Comparison of ENCODE assay signal across 21 cellular contexts in the genomic region with DNA sequence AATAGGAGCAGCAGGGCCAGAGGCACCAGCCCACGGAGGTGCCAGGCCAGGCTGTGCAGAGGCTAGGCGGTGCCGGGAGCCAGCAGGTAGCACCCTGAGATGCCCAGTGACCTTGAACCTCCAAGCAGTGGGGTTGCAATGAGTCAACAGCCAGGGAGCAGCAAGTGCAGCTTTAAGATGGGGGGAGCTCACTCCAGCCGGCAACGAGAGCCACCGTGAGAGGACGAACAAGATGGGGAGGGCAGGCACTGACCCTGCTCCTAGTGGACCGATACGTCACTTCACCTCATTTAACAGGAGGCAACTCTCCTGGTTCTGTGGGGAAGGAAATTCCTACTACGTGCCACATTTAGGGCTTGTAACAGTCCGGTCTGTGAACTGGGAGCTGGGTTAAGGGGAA. TPM values are rescaled to one million over a fixed set of nuclear protein-coding genes. Genes with fewer than 3 reads are reported as not detected.
DNase-seq lines count a peak whose midpoint lies in the region; ATAC-seq and TF ChIP-seq lines count a peak whose summit lies in the region.
"Had no signal": no experiment of that assay in that cellular context is flagged by ENCODE, and none has a peak within 500 bp of the region (broad histone marks: within the 10 kb centered on the region; RNA-seq: fewer than 3 reads in every experiment).

No MANE protein-coding gene starts in this region.

- WGBS in endodermal cell (ENCODE audit: insufficient coverage in 1 of 2, insufficient read length in 1 of 2), 2 experiments: 91 to 94% methylated on average over 9 to 11 of the region's 11 CpGs
- 84 to 91% (median 88%) methylated on average over 10 to 11 of the region's 11 CpGs for WGBS in spleen, 5 donors

- DNase-seq in GM23338 (ENCODE audit: low spot score): no peak
- no peak for DNase-seq in endodermal cell
- peak; percentile 56 for DNase-seq in spleen
- DNase-seq in NCI-H1417 treated with DMSO at 0.1 percent for 48 hours (lab: John Stamatoyannopoulos, UW): no peak
- DNase-seq: activated CD8-positive, alpha-beta memory T cell treated with anti-CD3 and anti-CD28 coated beads, Interleukin-2, amount 50 U/mL, for 4 hours; activated naive CD8-positive, alpha-beta T cell treated with anti-CD3 and anti-CD28 coated beads, Interleukin-2, amount 10 ng/mL, durations not matched to agents 7 days and 5 days; DND-41; immature natural killer cell; IMR-90; NCI-H2171 treated with DMSO at 0.1 percent for 48 hours; NCI-H526; nucleus accumbens; SHP77; T-cell had no signal

- no peak overlapping the region for H3K27ac Mint-ChIP-seq in GM23338
- H3K27ac Mint-ChIP-seq in endodermal cell: no peak overlapping the region
- H3K27ac Mint-ChIP-seq: activated T-helper 2 cell treated with anti-CD3 and anti-CD28 coated beads, Interferon-gamma antibody, Interleukin-2, Interleukin-4, amounts not matched to agents 10 μg/mL and 5 μg/mL and 100 μg/mL, durations not matched to agents 14 hours and 24 hours and 36 hours; dendritic cell treated with granulocyte-macrophage colony-stimulating factor and Interleukin-4, amounts not matched to agents 40 ng/mL and 50 ng/mL, for 4 days; T-cell had no signal

- H3K4me1 Mint-ChIP-seq in GM23338 (peaks cover 22% of the 10 kb centered on the region), endodermal cell (peaks cover 19% of the 10 kb centered on the region)

- H3K9me2 ChIP-seq in GM23338 (ENCODE audit: insufficient read depth) (no peaks in the 10 kb centered on the region), OCI-LY1 (ENCODE audit: low read depth, low read length) (no peaks in the 10 kb centered on the region)

- H3K4me3 Mint-ChIP-seq in GM23338: no peak overlapping the region
- no peak overlapping the region for H3K4me3 Mint-ChIP-seq in endodermal cell
- H3K4me3 Mint-ChIP-seq: activated naive CD8-positive, alpha-beta T cell treated with anti-CD3 and anti-CD28 coated beads, Interleukin-2, amount 10 ng/mL, durations not matched to agents 7 days and 5 days; dendritic cell treated with granulocyte-macrophage colony-stimulating factor and Interleukin-4, amounts not matched to agents 40 ng/mL and 50 ng/mL, for 4 days; immature natural killer cell; T-cell had no signal

- H3K36me3 Mint-ChIP-seq in GM23338 (ENCODE audit: low read depth) (peaks cover 16% of the 10 kb centered on the region; the same call in 2 of the 3 replicates), endodermal cell (ENCODE audit: low read depth) (peaks cover 16% of the 10 kb centered on the region)

- no peaks in the 10 kb centered on the region for H3K4me1 ChIP-seq in GM23338 (ENCODE audit: insufficient read depth)
- peaks cover 52% of the 10 kb centered on the region for H3K4me1 ChIP-seq in OCI-LY1 (ENCODE audit: insufficient read depth, low read length, severe bottlenecking)
- H3K4me1 ChIP-seq in endodermal cell (ENCODE audit: control insufficient read depth, insufficient read depth, low read length): no peaks in the 10 kb centered on the region
- peaks cover 6 to 48% (median 28%) of the 10 kb centered on the region in 6 donors for H3K4me1 ChIP-seq in spleen

- H3K27ac ChIP-seq in GM23338 (ENCODE audit: low read depth) (no peak overlapping the region), OCI-LY1 (ENCODE audit: low read depth, low read length, poor library complexity, severe bottlenecking) (no peak overlapping the region), endodermal cell (ENCODE audit: low read depth, low read length) (no peak overlapping the region), spleen (no peak overlapping the region)
- H3K27ac ChIP-seq: thoracic aorta had no signal

- no peak for TF ChIP-seq POLR2A in spleen (IDR thresholded peaks at IDR 0.05)

- H3K9me3 ChIP-seq in OCI-LY1 (ENCODE audit: low read length) (no peaks in the 10 kb centered on the region), endodermal cell (ENCODE audit: control insufficient read depth, low read length) (no peaks in the 10 kb centered on the region), spleen (no peaks in the 10 kb centered on the region)
- H3K9me3 ChIP-seq: thoracic aorta had no signal

- TF ChIP-seq CTCF in GM23338 (conservative IDR thresholded peaks at IDR 0.05; ENCODE audit: low read depth in 2 of 2) (no peak), OCI-LY1 (IDR thresholded peaks at IDR 0.05; ENCODE audit: low read length) (no peak), endodermal cell (conservative IDR thresholded peaks at IDR 0.05) (peak; percentile 53), spleen (IDR thresholded peaks at IDR 0.05 in 8 of 11, conservative IDR thresholded peaks at IDR 0.05 in 3 of 11) (no peak)

- intact Hi-C loops in spleen (cut with DNase I; ENCODE audit: low total_unique reads): no loop called here

- H3K9me3 Mint-ChIP-seq in GM23338 (no peaks in the 10 kb centered on the region; the same call in 2 of the 3 replicates), endodermal cell (no peaks in the 10 kb centered on the region)
- H3K9me3 Mint-ChIP-seq: activated naive CD8-positive, alpha-beta T cell treated with anti-CD3 and anti-CD28 coated beads, Interleukin-2, amount 10 ng/mL, durations not matched to agents 7 days and 5 days; activated T-helper 2 cell treated with anti-CD3 and anti-CD28 coated beads, Interferon-gamma antibody, Interleukin-2, Interleukin-4, amounts not matched to agents 10 μg/mL and 5 μg/mL and 100 μg/mL, durations not matched to agents 14 hours and 24 hours and 36 hours; dendritic cell treated with granulocyte-macrophage colony-stimulating factor and Interleukin-4, amounts not matched to agents 40 ng/mL and 50 ng/mL, for 4 days; immature natural killer cell; T-cell had no signal

- no peak overlapping the region for H2AFZ ChIP-seq in GM23338
- H2AFZ ChIP-seq in OCI-LY1 (ENCODE audit: low read length): no peak overlapping the region

- H3K79me2 ChIP-seq in GM23338 (replicated peaks; ENCODE audit: insufficient read depth): peaks cover 40% of the 10 kb centered on the region
- peaks cover 22% of the 10 kb centered on the region for H3K79me2 ChIP-seq in OCI-LY1 (ENCODE audit: insufficient read depth, low read length)

- H3K4me2 ChIP-seq in GM23338 (no peak overlapping the region), OCI-LY1 (ENCODE audit: low read length) (peak overlapping the region; percentile 55; the same call in 1 of the 2 replicates)

- H4K20me1 ChIP-seq in GM23338 (replicated peaks; ENCODE audit: insufficient read depth) (peaks cover 37% of the 10 kb centered on the region), OCI-LY1 (ENCODE audit: insufficient read depth, low read length) (no peaks in the 10 kb centered on the region)

- H3F3A ChIP-seq in GM23338 (replicated peaks; ENCODE audit: low read depth): no peaks in the 10 kb centered on the region
- H3F3A ChIP-seq in OCI-LY1 (ENCODE audit: insufficient read depth, low read length): no peaks in the 10 kb centered on the region

- H3K9ac ChIP-seq in OCI-LY1 (ENCODE audit: low read length): no peak overlapping the region; the same call in 1 of the 2 replicates
- no peak overlapping the region for H3K9ac ChIP-seq in endodermal cell (ENCODE audit: extremely low read depth, low read length, poor library complexity, severe bottlenecking)

- H3K27me3 ChIP-seq in GM23338 (ENCODE audit: insufficient read depth) (peaks cover 7% of the 10 kb centered on the region), OCI-LY1 (ENCODE audit: insufficient read depth, low read length) (no peaks in the 10 kb centered on the region), endodermal cell (ENCODE audit: control insufficient read depth, insufficient read depth, low read length, poor library complexity, severe bottlenecking) (no peaks in the 10 kb centered on the region), spleen (replicated peaks in 1 of 7) (no peaks in the 10 kb centered on the region)

- H3K36me3 ChIP-seq in GM23338 (ENCODE audit: insufficient read depth) (no peaks in the 10 kb centered on the region), OCI-LY1 (ENCODE audit: insufficient read depth, low read length) (peaks cover 6% of the 10 kb centered on the region), endodermal cell (ENCODE audit: control insufficient read depth, insufficient read depth, low read length) (peaks cover 16% of the 10 kb centered on the region), spleen (peaks cover 0 to 33% (median 4%) of the 10 kb centered on the region in 6 donors)

- peaks cover 13% of the 10 kb centered on the region for H3K27me3 Mint-ChIP-seq in GM23338 (ENCODE audit: insufficient read depth, low read depth, poor library complexity)
- no peaks in the 10 kb centered on the region for H3K27me3 Mint-ChIP-seq in endodermal cell (ENCODE audit: insufficient read depth)
- H3K27me3 Mint-ChIP-seq: activated naive CD8-positive, alpha-beta T cell treated with anti-CD3 and anti-CD28 coated beads, Interleukin-2, amount 10 ng/mL, durations not matched to agents 7 days and 5 days; dendritic cell treated with granulocyte-macrophage colony-stimulating factor and Interleukin-4, amounts not matched to agents 40 ng/mL and 50 ng/mL, for 4 days; T-cell had no signal

- H3K4me3 ChIP-seq in GM23338 (no peak overlapping the region), OCI-LY1 (ENCODE audit: low read depth, low read length, poor library complexity, severe bottlenecking) (peak overlapping the region; percentile 21), endodermal cell (ENCODE audit: low read length) (no peak overlapping the region), spleen (no peak overlapping the region)
- H3K4me3 ChIP-seq: lung, thoracic aorta had no signal

- peak; percentile 2; the same call in 1 of the 3 replicates for ATAC-seq in GM23338
- no peak for ATAC-seq in HG02973 (IDR thresholded peaks at IDR 0.05; ENCODE audit: unreplicated experiment)
- no peak for ATAC-seq in HG03095 (IDR thresholded peaks at IDR 0.05; ENCODE audit: unreplicated experiment)
- ATAC-seq: T-cell had no signal

RNA-seq across cellular contexts. Expression of gene LETM1, which starts 4.8 kb away (rescaled TPM):
- total RNA-seq in GM23338 (2014; rRNA removed; shearing (Covaris generic)): 64.9 and 68.9 TPM in 2 replicates
- polyA plus RNA-seq in GM23338 (2016; fragmentation: Nextera tagmentation; extraction: Ambion mirVana) (23.3 and 24.5 TPM in 2 replicates), spleen (10 to 100 TPM in 1 of 3 donors, 1 to 10 TPM in 2; 6.5 to 16.9 (median 7.8) TPM)
- total RNA-seq in endodermal cell (10 to 100 TPM; 45.7 to 52.4 TPM), spleen (10 to 100 TPM; 33.2 to 47.7 (median 36.3) TPM)
- 22.3 TPM for polyA plus RNA-seq in endodermal cell (2013, experiment 1 of 2)
- polyA plus RNA-seq in endodermal cell (2013, experiment 2 of 2): 22.7 TPM

RNA-seq across cellular contexts. Expression of gene NSD2, which starts 20.0 kb away (rescaled TPM):
- 69.6 and 84.4 TPM in 2 replicates for total RNA-seq in GM23338 (2014; rRNA removed; shearing (Covaris generic))
- polyA plus RNA-seq in GM23338 (2016; fragmentation: Nextera tagmentation; extraction: Ambion mirVana): 33.5 and 35.7 TPM in 2 replicates
- total RNA-seq in endodermal cell: 100 to 1,000 TPM; 153 to 208 TPM
- 137 TPM for polyA plus RNA-seq in endodermal cell (2013, experiment 1 of 2)
- 132 TPM for polyA plus RNA-seq in endodermal cell (2013, experiment 2 of 2)
- total RNA-seq in spleen: 10 to 100 TPM; 39.1 to 58.9 (median 48.5) TPM
- polyA plus RNA-seq in spleen: 10 to 100 TPM in 1 of 3 donors, 1 to 10 TPM in 2; 7.1 to 13.1 (median 7.4) TPM

RNA-seq across cellular contexts. Expression of gene FGFR3, which starts 58.1 kb away (rescaled TPM):
- total RNA-seq in GM23338 (2014; rRNA removed; shearing (Covaris generic)): 14.8 and 17.4 TPM in 2 replicates
- polyA plus RNA-seq in GM23338 (2016; fragmentation: Nextera tagmentation; extraction: Ambion mirVana) (3.6 and 4.2 TPM in 2 replicates), spleen (1 to 10 TPM; 1.0 to 4.8 (median 1.5) TPM)
- total RNA-seq in endodermal cell (100 to 1,000 TPM; 107 to 125 TPM), spleen (1 to 10 TPM; 1.6 to 7.5 (median 4.0) TPM)
- polyA plus RNA-seq in endodermal cell (2013, experiment 1 of 2): 86.3 TPM
- polyA plus RNA-seq in endodermal cell (2013, experiment 2 of 2): 66.7 TPM
- polyA plus RNA-seq: immature natural killer cell had no signal
